Comparison of ENCODE assay signal across 27 cellular contexts in the genomic region with DNA sequence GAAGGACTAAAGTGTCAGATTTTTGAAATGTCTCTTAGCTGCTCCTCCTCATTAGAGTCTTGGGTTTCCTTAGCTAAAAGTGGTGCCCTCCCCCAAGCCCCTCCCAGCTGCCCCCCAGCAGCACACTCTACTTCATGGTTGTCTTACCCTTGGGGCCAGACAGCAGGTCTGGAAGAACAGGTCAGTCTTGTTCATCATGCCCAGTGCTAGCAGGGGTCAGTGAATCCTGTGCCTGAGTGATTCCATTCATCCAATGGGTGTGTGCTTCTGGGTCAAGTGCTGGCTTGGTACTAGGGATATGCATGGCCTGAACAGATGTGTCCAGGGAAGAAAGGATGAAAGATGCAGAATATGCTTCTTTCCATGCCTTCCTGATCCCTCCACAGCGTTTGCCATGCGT.
"Had no signal": no experiment of that assay in that cellular context is flagged by ENCODE, and none has a peak within 500 bp of the region (broad histone marks: within the 10 kb centered on the region; RNA-seq: fewer than 3 reads in every experiment).

No MANE protein-coding gene starts in this region.

- DNase-seq: activated CD4-positive, alpha-beta T cell treated with anti-CD3 and anti-CD28 coated beads for 1 hour; activated CD4-positive, alpha-beta T cell treated with anti-CD3 and anti-CD28 coated beads, Interleukin-2, amount 10 ng/mL, durations not matched to agents 24 days and 14 days; activated CD4-positive, alpha-beta T cell treated with anti-CD3 and anti-CD28 coated beads, Interleukin-2, amount 50 U/mL, for 4 hours; activated CD4-positive, CD25-positive, alpha-beta regulatory T cell; activated CD8-positive, alpha-beta T cell treated with anti-CD3 and anti-CD28 coated beads for 36 hours; activated gamma-delta T cell; activated naive CD4-positive, alpha-beta T cell treated with Interleukin-2 at 50 U/mL for 16 hours; activated naive CD8-positive, alpha-beta T cell treated with anti-CD3 and anti-CD28 coated beads, Interleukin-2, amount 10 ng/mL, durations not matched to agents 7 days and 5 days; activated T-cell treated with anti-CD3 and anti-CD28 coated beads, Interleukin-2, amount 50 U/mL, for 1 hour; amygdala; body of pancreas; central memory CD4-positive, alpha-beta T cell; MM.1S; MV-4-11; NCI-H1092; NCI-H1436 treated with DMSO at 0.1 percent for 48 hours; NCI-H1694 treated with DMSO at 0.1 percent for 48 hours; NCI-H2029; NCI-H345; NCI-H524 treated with DMSO at 0.1 percent for 48 hours; NK-92 treated with Interleukin-12 subunit alpha and Interleukin-12 subunit beta, amount 100 ng/mL, for 24 hours; SHP77; SJCRH30; T1000; WERI-Rb-1 had no signal

- H3K27me3 ChIP-seq: body of pancreas, SJCRH30 had no signal

- H3K27ac ChIP-seq: body of pancreas, KMS-11, SJCRH30, SK-N-MC, WERI-Rb-1 had no signal
